11 cellular contexts compared by ENCODE assay signal in the genomic region with DNA sequence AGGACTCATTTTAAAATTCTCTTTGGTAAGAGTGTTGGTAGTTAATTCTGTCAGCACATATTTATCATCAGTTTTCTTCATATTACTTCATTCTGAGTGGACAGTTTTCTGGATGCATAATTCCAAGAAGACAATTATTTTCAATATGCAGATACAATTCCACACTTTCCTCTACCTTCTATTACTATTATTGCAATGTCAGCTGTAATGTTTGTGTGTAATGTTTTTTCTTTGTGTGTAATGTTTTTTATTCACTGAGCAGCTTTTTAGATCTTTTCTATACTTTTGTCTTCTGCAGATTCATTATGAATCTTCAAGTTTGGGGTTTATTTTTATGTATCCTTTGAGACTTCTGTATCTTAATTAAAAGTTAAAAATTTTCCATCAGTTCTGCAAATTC.
"Had no signal": no experiment of that assay in that cellular context is flagged by ENCODE, and none has a peak within 500 bp of the region (broad histone marks: within the 10 kb centered on the region; RNA-seq: fewer than 3 reads in every experiment).

No MANE protein-coding gene starts in this region.

- H3K4me1 ChIP-seq: HAP-1 had no signal

- H3K4me2 ChIP-seq: GM23338 had no signal

- ATAC-seq: GM23338, HCT116 had no signal

- FAIRE-seq: H1, H54 had no signal

- H3K9me3 ChIP-seq: HAP-1 had no signal

- H3K36me3 ChIP-seq: HAP-1 had no signal

- H2AFZ ChIP-seq: GM23248, GM23338 had no signal

- H3K27ac ChIP-seq: GM23248 had no signal

- DNase-seq: GM23248, GOT3, H7, H9, HCEC 1CT, HFFc6 had no signal

- H3K4me3 ChIP-seq: GM23248, GM23338, HAP-1 had no signal

- H3K9ac ChIP-seq: GM23248 had no signal
